ENCODE assay signal across 6 cellular contexts in the genomic region with DNA sequence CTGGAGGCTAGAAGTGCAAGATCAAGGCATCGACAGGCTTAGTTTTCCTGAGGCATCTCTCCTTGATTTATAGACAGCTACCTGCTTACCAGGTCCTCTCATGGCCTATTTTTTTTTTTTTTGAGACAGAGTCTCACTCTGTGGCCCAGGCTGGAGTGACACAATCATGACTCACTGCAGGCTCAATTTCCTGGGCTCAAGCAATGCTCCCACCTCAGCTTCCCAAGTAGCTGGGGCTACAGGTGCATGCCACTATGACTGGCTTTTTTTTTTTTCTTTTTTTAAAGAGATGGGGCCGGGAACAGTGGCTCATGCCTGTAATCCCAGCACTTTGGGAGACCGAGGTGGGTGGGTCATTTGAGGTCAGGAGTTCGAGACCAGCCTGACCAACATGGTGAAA. TPM values are rescaled to one million over a fixed set of nuclear protein-coding genes. Genes with fewer than 3 reads are reported as not detected.
"Had no signal": no experiment of that assay in that cellular context is flagged by ENCODE, and none has a peak within 500 bp of the region (broad histone marks: within the 10 kb centered on the region; RNA-seq: fewer than 3 reads in every experiment).

No MANE protein-coding gene starts in this region.

RNA-seq across cellular contexts. Expression of gene KIF4B, which starts 10.8 kb away (rescaled TPM):
- total RNA-seq: activated B cell treated with CpG ODN at 0.5 μM for 24 hours; activated CD4-positive, alpha-beta T cell treated with anti-CD3 and anti-CD28 coated beads, Interleukin-2, amount 10 ng/mL, durations not matched to agents 24 days and 14 days; breast epithelium; SJSA1; T-helper 17 cell had no signal
- polyA plus RNA-seq: aorta had no signal
